17 cellular contexts compared by ENCODE assay signal in the genomic region with DNA sequence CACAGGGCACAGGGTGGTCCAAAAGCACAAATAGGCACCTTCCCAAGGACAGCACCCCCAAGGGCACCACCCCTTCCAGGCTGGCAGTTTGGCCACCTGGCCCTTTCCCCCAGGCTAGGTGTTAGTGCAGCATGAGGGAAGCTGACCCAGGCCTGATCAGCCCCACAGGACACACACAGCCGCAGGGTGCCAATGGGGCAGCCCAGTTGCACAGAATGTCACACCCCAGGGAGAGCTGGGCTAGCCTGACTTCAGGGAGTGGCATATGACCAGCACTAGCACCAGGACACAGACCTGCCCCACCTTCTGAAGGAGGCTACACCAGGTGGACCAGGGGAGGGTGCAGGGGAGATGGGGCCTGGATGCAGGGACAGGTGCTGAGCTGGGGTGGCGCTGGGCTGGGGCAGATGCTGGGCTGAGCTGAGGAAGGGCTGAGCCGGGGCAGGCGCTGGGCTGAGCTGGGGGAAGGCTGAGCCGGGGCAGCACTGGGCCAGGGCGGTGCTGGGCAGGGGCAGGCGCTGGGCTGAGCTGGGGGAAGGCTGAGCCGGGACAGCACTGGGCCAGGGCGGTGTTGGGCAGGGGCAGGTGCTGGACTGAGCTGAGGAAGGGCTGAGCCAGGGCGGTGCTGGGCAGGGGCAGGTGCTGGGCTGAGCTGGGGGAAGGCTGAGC. TPM values are rescaled to one million over a fixed set of nuclear protein-coding genes. Genes with fewer than 3 reads are reported as not detected.
"Had no signal": no experiment of that assay in that cellular context is flagged by ENCODE, and none has a peak within 500 bp of the region (broad histone marks: within the 10 kb centered on the region; RNA-seq: fewer than 3 reads in every experiment).

No MANE protein-coding gene starts in this region.

- H3K27me3 Mint-ChIP-seq: activated naive CD4-positive, alpha-beta T cell treated with anti-CD3 and anti-CD28 coated beads, Interleukin-2, amount 10 ng/mL, durations not matched to agents 7 days and 5 days; stimulated activated naive B cell treated with anti-CD40 and anti-IgM and Interleukin-4, amounts not matched to agents 10 μg/mL and 1 μg/mL and 100 μg/mL, for 72 hours had no signal

- H3K36me3 ChIP-seq: neural progenitor cell had no signal

- ATAC-seq: gastroesophageal sphincter; stimulated activated naive B cell treated with anti-CD40 and anti-IgM and Interleukin-4, amounts not matched to agents 10 μg/mL and 1 μg/mL and 100 μg/mL, for 72 hours had no signal

- H3K27ac Mint-ChIP-seq: activated naive CD4-positive, alpha-beta T cell treated with anti-CD3 and anti-CD28 coated beads, Interleukin-2, amount 10 ng/mL, durations not matched to agents 7 days and 5 days; activated T-helper 1 cell treated with anti-CD3 and anti-CD28 coated beads, Interleukin-12 subunit alpha, Interleukin-12 subunit beta, Interleukin-2, Interleukin-4 antibody, amounts not matched to agents 30 ng/mL and 10 ng/mL and 1 ng/mL, durations not matched to agents 14 hours and 24 hours and 36 hours; neural progenitor cell; stimulated activated naive B cell treated with anti-CD40 and anti-IgM and Interleukin-4, amounts not matched to agents 10 μg/mL and 1 μg/mL and 100 μg/mL, for 72 hours had no signal

- H3K9me3 ChIP-seq: colonic mucosa, gastroesophageal sphincter had no signal

- H3K9me3 Mint-ChIP-seq: activated naive CD4-positive, alpha-beta T cell treated with anti-CD3 and anti-CD28 coated beads, Interleukin-2, amount 10 ng/mL, durations not matched to agents 7 days and 5 days; activated T-helper 1 cell treated with anti-CD3 and anti-CD28 coated beads, Interleukin-12 subunit alpha, Interleukin-12 subunit beta, Interleukin-2, Interleukin-4 antibody, amounts not matched to agents 30 ng/mL and 10 ng/mL and 1 ng/mL, durations not matched to agents 14 hours and 24 hours and 36 hours; neural progenitor cell; stimulated activated naive B cell treated with anti-CD40 and anti-IgM and Interleukin-4, amounts not matched to agents 10 μg/mL and 1 μg/mL and 100 μg/mL, for 72 hours; T-helper 2 cell treated with Interferon-gamma antibody and Interleukin-4, amounts not matched to agents 5 μg/mL and 100 μg/mL, for 36 hours had no signal

- H3K27ac ChIP-seq: colonic mucosa, gastroesophageal sphincter, neural progenitor cell had no signal

- DNase-seq: activated CD4-positive, alpha-beta T cell treated with anti-CD3 and anti-CD28 coated beads, Interleukin-2, amount 50 U/mL, for 4 hours; activated naive CD4-positive, alpha-beta T cell treated with anti-CD3 and anti-CD28 coated beads, Interleukin-2, amount 10 ng/mL, durations not matched to agents 7 days and 5 days; colonic mucosa; effector CD4-positive, alpha-beta T cell; hippocampal formation; kidney glomerular epithelial cell; stimulated activated naive B cell treated with anti-CD40 and anti-IgM and Interleukin-4, amounts not matched to agents 10 μg/mL and 1 μg/mL and 100 μg/mL, for 72 hours; substantia nigra; trophoblast cell had no signal

- H3K4me3 Mint-ChIP-seq: activated naive CD4-positive, alpha-beta T cell treated with anti-CD3 and anti-CD28 coated beads, Interleukin-2, amount 10 ng/mL, durations not matched to agents 7 days and 5 days; activated T-helper 1 cell treated with anti-CD3 and anti-CD28 coated beads, Interleukin-12 subunit alpha, Interleukin-12 subunit beta, Interleukin-2, Interleukin-4 antibody, amounts not matched to agents 30 ng/mL and 10 ng/mL and 1 ng/mL, durations not matched to agents 14 hours and 24 hours and 36 hours; neural progenitor cell; stimulated activated naive B cell treated with anti-CD40 and anti-IgM and Interleukin-4, amounts not matched to agents 10 μg/mL and 1 μg/mL and 100 μg/mL, for 72 hours; T-helper 2 cell treated with Interferon-gamma antibody and Interleukin-4, amounts not matched to agents 5 μg/mL and 100 μg/mL, for 36 hours had no signal

- H3K4me3 ChIP-seq: colonic mucosa, gastroesophageal sphincter, neural progenitor cell, skin epidermis had no signal

RNA-seq across cellular contexts. Expression of gene VENTX, which starts 42.9 kb away (rescaled TPM):
- total RNA-seq: activated T-helper 1 cell treated with anti-CD3 and anti-CD28 coated beads, Interleukin-12 subunit alpha, Interleukin-12 subunit beta, Interleukin-2, Interleukin-4 antibody, amounts not matched to agents 30 ng/mL and 10 ng/mL and 1 ng/mL, durations not matched to agents 14 hours and 24 hours and 36 hours had no signal

RNA-seq across cellular contexts. Expression of gene UTF1, which starts 50.5 kb away (rescaled TPM):
- total RNA-seq: activated T-helper 1 cell treated with anti-CD3 and anti-CD28 coated beads, Interleukin-12 subunit alpha, Interleukin-12 subunit beta, Interleukin-2, Interleukin-4 antibody, amounts not matched to agents 30 ng/mL and 10 ng/mL and 1 ng/mL, durations not matched to agents 14 hours and 24 hours and 36 hours; cardiac septum; colonic mucosa; gastroesophageal sphincter; liver had no signal
- polyA plus RNA-seq: adipose tissue, liver had no signal
